In genomic region chr9:127392166-127392565, GRCh38 we compare ENCODE assay signal across 13 cellular contexts.
"Had no signal": no experiment of that assay in that cellular context is flagged by ENCODE, and none has a peak within 500 bp of the region (broad histone marks: within the 10 kb centered on the region; RNA-seq: fewer than 3 reads in every experiment).

No MANE protein-coding gene starts in this region.

- H3K4me3 ChIP-seq: ascending aorta, lower lobe of right lung, ovary, tibial artery, vagina had no signal

- DNase-seq: activated CD4-positive, alpha-beta T cell treated with anti-CD3 and anti-CD28 coated beads, Interleukin-2, amount 10 ng/mL, durations not matched to agents 7 days and 5 days; activated naive CD4-positive, alpha-beta T cell treated with Interleukin-2 at 50 U/mL for 16 hours; foreskin melanocyte; left cardiac atrium; lower lobe of right lung; midbrain; ovary; stimulated activated CD4-positive, alpha-beta T cell treated with anti-CD3 and anti-CD28 coated beads, Interleukin-12 subunit alpha, Interleukin-12 subunit beta, amount 100 ng/mL, for 4 hours; tibial artery had no signal

- H3K36me3 ChIP-seq: lower lobe of right lung, ovary, vagina had no signal

- H3K27ac ChIP-seq: ascending aorta, epithelial cell of prostate, lower lobe of right lung, ovary, tibial artery, vagina had no signal

- ATAC-seq: left cardiac atrium; lower lobe of right lung; stimulated activated effector memory CD8-positive, alpha-beta T cell treated with anti-CD3 and anti-CD28 coated beads, Interleukin-12 subunit alpha, Interleukin-12 subunit beta, amount 100 ng/mL, for 72 hours had no signal

- H3K27me3 ChIP-seq: ascending aorta, ovary, tibial artery, vagina had no signal

- H3K9me3 ChIP-seq: ascending aorta, lower lobe of right lung, ovary, tibial artery, vagina had no signal
